Comparison of ENCODE assay signal across 1 cellular context in genomic region chr6:93394471-93394870, GRCh38.
TF ChIP-seq lines count a peak whose summit lies in the region.

No MANE protein-coding gene starts in this region.

TF ChIP-seq in HEK293, 187 proteins besides CTCF, POLR2A, EP300 and RAD21 (continued from another document):
- TF ChIP-seq, protein P1, sequence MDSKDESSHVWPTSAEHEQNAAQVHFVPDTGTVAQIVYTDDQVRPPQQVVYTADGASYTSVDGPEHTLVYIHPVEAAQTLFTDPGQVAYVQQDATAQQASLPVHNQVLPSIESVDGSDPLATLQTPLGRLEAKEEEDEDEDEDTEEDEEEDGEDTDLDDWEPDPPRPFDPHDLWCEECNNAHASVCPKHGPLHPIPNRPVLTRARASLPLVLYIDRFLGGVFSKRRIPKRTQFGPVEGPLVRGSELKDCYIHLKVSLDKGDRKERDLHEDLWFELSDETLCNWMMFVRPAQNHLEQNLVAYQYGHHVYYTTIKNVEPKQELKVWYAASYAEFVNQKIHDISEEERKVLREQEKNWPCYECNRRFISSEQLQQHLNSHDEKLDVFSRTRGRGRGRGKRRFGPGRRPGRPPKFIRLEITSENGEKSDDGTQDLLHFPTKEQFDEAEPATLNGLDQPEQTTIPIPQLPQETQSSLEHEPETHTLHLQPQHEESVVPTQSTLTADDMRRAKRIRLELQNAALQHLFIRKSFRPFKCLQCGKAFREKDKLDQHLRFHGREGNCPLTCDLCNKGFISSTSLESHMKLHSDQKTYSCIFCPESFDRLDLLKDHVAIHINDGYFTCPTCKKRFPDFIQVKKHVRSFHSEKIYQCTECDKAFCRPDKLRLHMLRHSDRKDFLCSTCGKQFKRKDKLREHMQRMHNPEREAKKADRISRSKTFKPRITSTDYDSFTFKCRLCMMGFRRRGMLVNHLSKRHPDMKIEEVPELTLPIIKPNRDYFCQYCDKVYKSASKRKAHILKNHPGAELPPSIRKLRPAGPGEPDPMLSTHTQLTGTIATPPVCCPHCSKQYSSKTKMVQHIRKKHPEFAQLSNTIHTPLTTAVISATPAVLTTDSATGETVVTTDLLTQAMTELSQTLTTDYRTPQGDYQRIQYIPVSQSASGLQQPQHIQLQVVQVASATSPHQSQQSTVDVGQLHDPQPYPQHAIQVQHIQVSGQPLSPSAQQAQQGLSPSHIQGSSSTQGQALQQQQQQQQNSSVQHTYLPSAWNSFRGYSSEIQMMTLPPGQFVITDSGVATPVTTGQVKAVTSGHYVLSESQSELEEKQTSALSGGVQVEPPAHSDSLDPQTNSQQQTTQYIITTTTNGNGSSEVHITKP (tag by site-specific recombination; IDR thresholded peaks at IDR 0.05): no peak
- TF ChIP-seq ZBTB11 (tag by site-specific recombination; conservative IDR thresholded peaks at IDR 0.05; ENCODE audit: low read depth): no peak
- TF ChIP-seq HOXA7 (CRISPR knock-in tag; IDR thresholded peaks at IDR 0.05; ENCODE audit: borderline replicate concordance): no peak
- TF ChIP-seq ZNF274 (IDR thresholded peaks at IDR 0.05; ENCODE audit: low read length): no peak
- no peak for TF ChIP-seq ZNF274 (tag by site-specific recombination; IDR thresholded peaks at IDR 0.05; ENCODE audit: borderline replicate concordance)
- TF ChIP-seq ZNF266 (tag by site-specific recombination; IDR thresholded peaks at IDR 0.05; ENCODE audit: low read depth): no peak
- no peak for TF ChIP-seq ZNF624 (tag by site-specific recombination; IDR thresholded peaks at IDR 0.05)
- no peak for TF ChIP-seq ZFHX2 (tag by site-specific recombination; conservative IDR thresholded peaks at IDR 0.05)
- no peak for TF ChIP-seq ZNF654 (tag by site-specific recombination; IDR thresholded peaks at IDR 0.05; ENCODE audit: low read depth)
- TF ChIP-seq ZNF449 (tag by site-specific recombination; IDR thresholded peaks at IDR 0.05): no peak
- TF ChIP-seq ZXDB (tag by site-specific recombination; IDR thresholded peaks at IDR 0.05): 0 out of 2 replicates have a peak, but pooled peaks have one; percentile 35
- TF ChIP-seq, protein P2, sequence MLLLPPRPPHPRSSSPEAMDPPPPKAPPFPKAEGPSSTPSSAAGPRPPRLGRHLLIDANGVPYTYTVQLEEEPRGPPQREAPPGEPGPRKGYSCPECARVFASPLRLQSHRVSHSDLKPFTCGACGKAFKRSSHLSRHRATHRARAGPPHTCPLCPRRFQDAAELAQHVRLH (tag by site-specific recombination; IDR thresholded peaks at IDR 0.05): no peak
TF ChIP-seq in HEK293: peak in this region for 10.
